Comparison of ENCODE assay signal across 8 cellular contexts in the genomic region with DNA sequence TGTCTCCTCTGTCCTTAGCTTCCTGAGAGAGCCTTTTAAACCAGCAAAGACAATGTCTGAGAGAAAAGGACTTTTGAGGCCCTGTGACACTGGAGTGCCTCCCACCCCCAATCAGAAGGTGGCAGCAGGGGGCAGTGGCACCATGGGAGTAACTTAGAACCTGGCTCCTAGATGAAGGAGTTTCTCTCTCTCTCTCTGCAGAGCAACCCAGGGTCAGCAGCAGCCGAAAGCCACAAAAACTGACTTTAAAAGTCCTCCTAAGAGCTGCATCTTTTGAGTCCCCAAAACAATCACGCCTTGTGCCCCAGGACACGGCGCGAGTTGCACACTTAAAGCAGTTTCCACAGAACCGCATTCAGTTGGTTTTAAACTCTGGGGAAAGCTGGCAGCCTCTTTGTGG. TPM values are rescaled to one million over a fixed set of nuclear protein-coding genes. Genes with fewer than 3 reads are reported as not detected.
A peak's percentile ranks its signal among the peaks of the same experiment; 100 is the strongest.
DNase-seq lines count a peak whose midpoint lies in the region; ATAC-seq and TF ChIP-seq lines count a peak whose summit lies in the region.

No MANE protein-coding gene starts in this region.

- H2AK5ac ChIP-seq in mesendoderm (ENCODE audit: low read length): no peak overlapping the region

- H3K79me2 ChIP-seq in GM23338 (replicated peaks; ENCODE audit: insufficient read depth): no peaks in the 10 kb centered on the region
- H3K79me2 ChIP-seq in OCI-LY7 (ENCODE audit: insufficient read depth, low read depth, low read length): no peaks in the 10 kb centered on the region
- no peaks in the 10 kb centered on the region for H3K79me2 ChIP-seq in mesendoderm (ENCODE audit: control insufficient read depth, insufficient read depth, low read length)

- peak overlapping the region; percentile 11 for H3K9ac ChIP-seq in mesendoderm (ENCODE audit: low read length)

- no peak overlapping the region for H2BK15ac ChIP-seq in mesendoderm (replicated peaks; ENCODE audit: low read depth)

- H3K56ac ChIP-seq in mesendoderm (ENCODE audit: low read length): no peak overlapping the region

- H3K18ac ChIP-seq in mesendoderm (ENCODE audit: low read length): peak overlapping the region; percentile 8

- H3K27me3 ChIP-seq in GM23338 (ENCODE audit: insufficient read depth) (peaks cover 53% of the 10 kb centered on the region), mesendoderm (ENCODE audit: insufficient read depth, low read length, poor library complexity) (no peaks in the 10 kb centered on the region)

- H3K9me2 ChIP-seq in GM23338 (ENCODE audit: insufficient read depth) (no peaks in the 10 kb centered on the region), OCI-LY7 (ENCODE audit: insufficient read depth, low read length) (no peaks in the 10 kb centered on the region)

- BruUV-seq in OCI-LY7 (replicated peaks; lab: Mats Ljungman, UMichigan): no TSS peak

- H3K4ac ChIP-seq in mesendoderm (ENCODE audit: low read depth, low read length): no peak overlapping the region

- H3K4me2 ChIP-seq in GM23338 (no peak overlapping the region), OCI-LY7 (ENCODE audit: low read length) (no peak overlapping the region), mesendoderm (ENCODE audit: low read length) (no peak overlapping the region)

- H3K36me3 Mint-ChIP-seq in GM23338 (ENCODE audit: low read depth): no peaks in the 10 kb centered on the region

- H4K20me1 ChIP-seq in GM23338 (replicated peaks; ENCODE audit: insufficient read depth) (0 out of 2 replicates have a peak, but pooled peaks cover 3% of the 10 kb centered on the region), OCI-LY7 (ENCODE audit: insufficient read depth, low read length) (no peaks in the 10 kb centered on the region)

- H4K8ac ChIP-seq in mesendoderm (ENCODE audit: low read depth, low read length): no peak overlapping the region

- ATAC-seq in GM23338 (peak; percentile 52), HG03432 (IDR thresholded peaks at IDR 0.05; ENCODE audit: unreplicated experiment) (no peak)

- peaks cover 32% of the 10 kb centered on the region for H3K27me3 Mint-ChIP-seq in GM23338 (ENCODE audit: insufficient read depth, low read depth, poor library complexity)

- H3K36me3 ChIP-seq in GM23338 (ENCODE audit: insufficient read depth) (no peaks in the 10 kb centered on the region), OCI-LY7 (ENCODE audit: insufficient read depth, low read length) (no peaks in the 10 kb centered on the region), mesendoderm (ENCODE audit: control insufficient read depth, insufficient read depth, low read length) (no peaks in the 10 kb centered on the region)

- H3K27ac Mint-ChIP-seq in GM23338: no peak overlapping the region

- DNase-seq in COLO829 (ENCODE audit: low spot score) (peak; percentile 54), GM23338 (ENCODE audit: low spot score) (peak; percentile 71), OCI-LY7 (ENCODE audit: low spot score) (peak; percentile 37), dermis blood vessel endothelial cell (peak; percentile 71), mesendoderm (peak; percentile 79), HCEC 1CT (no peak)
- no peak for DNase-seq in activated CD8-positive, alpha-beta memory T cell treated with anti-CD3 and anti-CD28 coated beads for 24 hours

- no peak overlapping the region for H2BK120ac ChIP-seq in mesendoderm (ENCODE audit: low read depth, low read length)

- peak; percentile 60 to 84 for TF ChIP-seq CTCF in GM23338 (conservative IDR thresholded peaks at IDR 0.05; ENCODE audit: low read depth in 2 of 2)
- TF ChIP-seq CTCF in OCI-LY7 (conservative IDR thresholded peaks at IDR 0.05; ENCODE audit: low read length): peak; percentile 77

- no peaks in the 10 kb centered on the region for H3K9me3 ChIP-seq in OCI-LY7 (ENCODE audit: low read length)

- no peaks in the 10 kb centered on the region for H3F3A ChIP-seq in GM23338 (replicated peaks; ENCODE audit: low read depth)

- POLR2A ChIA-PET in OCI-LY7 (lab: Charles Lee): interaction anchor here (1.2 kb wide), 1 partner anchor 10 kb away, joined by 3 read pairs; no protein-coding TSS in a partner anchor

- CTCF ChIA-PET in OCI-LY7 (lab: Charles Lee; ENCODE audit: unreplicated experiment): interaction anchor here (0.7 kb wide), 1 partner anchor 94 kb away, joined by 3 read pairs; no protein-coding TSS in a partner anchor

- no CpG with 5 or more reads among the region's 6 CpGs for WGBS in mesendoderm (ENCODE audit: extremely low coverage, insufficient coverage, low lambda C conversion rate)

- H3K79me1 ChIP-seq in mesendoderm (ENCODE audit: low read length): no peaks in the 10 kb centered on the region

- H3K4me3 ChIP-seq in GM23338 (no peak overlapping the region), OCI-LY7 (ENCODE audit: low read depth, low read length, poor library complexity, severe bottlenecking) (no peak overlapping the region), mesendoderm (ENCODE audit: low read length) (no peak overlapping the region)

- H3K4me1 Mint-ChIP-seq in GM23338: peaks cover 38% of the 10 kb centered on the region

- H3K4me1 ChIP-seq in GM23338 (ENCODE audit: insufficient read depth): peaks cover 22% of the 10 kb centered on the region
- no peaks in the 10 kb centered on the region for H3K4me1 ChIP-seq in OCI-LY7 (ENCODE audit: insufficient read depth, low read length, poor library complexity, severe bottlenecking)
- H3K4me1 ChIP-seq in mesendoderm (ENCODE audit: control insufficient read depth, low read depth, low read length): no peaks in the 10 kb centered on the region

- H3K9me3 Mint-ChIP-seq in GM23338: no peaks in the 10 kb centered on the region

- H3K27ac ChIP-seq in GM23338 (ENCODE audit: low read depth) (no peak overlapping the region), OCI-LY7 (ENCODE audit: low read depth, low read length, poor library complexity, severe bottlenecking) (no peak overlapping the region), mesendoderm (ENCODE audit: low read depth, low read length) (no peak overlapping the region)

- H3K23ac ChIP-seq in mesendoderm (ENCODE audit: low read length): no peak overlapping the region

- H4K5ac ChIP-seq in mesendoderm (ENCODE audit: low read length): no peak overlapping the region

- no peak overlapping the region for H3K4me3 Mint-ChIP-seq in GM23338

- H2BK5ac ChIP-seq in mesendoderm (ENCODE audit: low read length): no peak overlapping the region

- intact Hi-C loops in OCI-LY7 (cut with micrococcal nuclease; ENCODE audit: unreplicated experiment): loop anchor here (1.0 kb wide), 2 partner anchors 59 to 95 kb away; no protein-coding TSS in a partner anchor

- no peak overlapping the region for H2AFZ ChIP-seq in GM23338
- H2AFZ ChIP-seq in OCI-LY7 (ENCODE audit: low read length): no peak overlapping the region

TF ChIP-seq in GM23338, 12 proteins besides CTCF, POLR2A, EP300 and RAD21 (continues in another document):
- TF ChIP-seq ZNF114 (CRISPR knock-in tag; IDR thresholded peaks at IDR 0.05) (no peak), JUNB (IDR thresholded peaks at IDR 0.05; ENCODE audit: unreplicated experiment) (no peak), POLR2AphosphoS5 (IDR thresholded peaks at IDR 0.05; ENCODE audit: low read depth) (no peak), NANOG (IDR thresholded peaks at IDR 0.05; ENCODE audit: borderline replicate concordance) (no peak), EZH2phosphoT487 (IDR thresholded peaks at IDR 0.05; ENCODE audit: unreplicated experiment) (no peak), ZNF331 (CRISPR knock-in tag; IDR thresholded peaks at IDR 0.05; ENCODE audit: low read depth) (no peak), STAT1 (IDR thresholded peaks at IDR 0.05; ENCODE audit: unreplicated experiment) (no peak)
- TF ChIP-seq, protein P1, sequence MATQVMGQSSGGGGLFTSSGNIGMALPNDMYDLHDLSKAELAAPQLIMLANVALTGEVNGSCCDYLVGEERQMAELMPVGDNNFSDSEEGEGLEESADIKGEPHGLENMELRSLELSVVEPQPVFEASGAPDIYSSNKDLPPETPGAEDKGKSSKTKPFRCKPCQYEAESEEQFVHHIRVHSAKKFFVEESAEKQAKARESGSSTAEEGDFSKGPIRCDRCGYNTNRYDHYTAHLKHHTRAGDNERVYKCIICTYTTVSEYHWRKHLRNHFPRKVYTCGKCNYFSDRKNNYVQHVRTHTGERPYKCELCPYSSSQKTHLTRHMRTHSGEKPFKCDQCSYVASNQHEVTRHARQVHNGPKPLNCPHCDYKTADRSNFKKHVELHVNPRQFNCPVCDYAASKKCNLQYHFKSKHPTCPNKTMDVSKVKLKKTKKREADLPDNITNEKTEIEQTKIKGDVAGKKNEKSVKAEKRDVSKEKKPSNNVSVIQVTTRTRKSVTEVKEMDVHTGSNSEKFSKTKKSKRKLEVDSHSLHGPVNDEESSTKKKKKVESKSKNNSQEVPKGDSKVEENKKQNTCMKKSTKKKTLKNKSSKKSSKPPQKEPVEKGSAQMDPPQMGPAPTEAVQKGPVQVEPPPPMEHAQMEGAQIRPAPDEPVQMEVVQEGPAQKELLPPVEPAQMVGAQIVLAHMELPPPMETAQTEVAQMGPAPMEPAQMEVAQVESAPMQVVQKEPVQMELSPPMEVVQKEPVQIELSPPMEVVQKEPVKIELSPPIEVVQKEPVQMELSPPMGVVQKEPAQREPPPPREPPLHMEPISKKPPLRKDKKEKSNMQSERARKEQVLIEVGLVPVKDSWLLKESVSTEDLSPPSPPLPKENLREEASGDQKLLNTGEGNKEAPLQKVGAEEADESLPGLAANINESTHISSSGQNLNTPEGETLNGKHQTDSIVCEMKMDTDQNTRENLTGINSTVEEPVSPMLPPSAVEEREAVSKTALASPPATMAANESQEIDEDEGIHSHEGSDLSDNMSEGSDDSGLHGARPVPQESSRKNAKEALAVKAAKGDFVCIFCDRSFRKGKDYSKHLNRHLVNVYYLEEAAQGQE (IDR thresholded peaks at IDR 0.05; ENCODE audit: unreplicated experiment): no peak
- TF ChIP-seq, protein P2, sequence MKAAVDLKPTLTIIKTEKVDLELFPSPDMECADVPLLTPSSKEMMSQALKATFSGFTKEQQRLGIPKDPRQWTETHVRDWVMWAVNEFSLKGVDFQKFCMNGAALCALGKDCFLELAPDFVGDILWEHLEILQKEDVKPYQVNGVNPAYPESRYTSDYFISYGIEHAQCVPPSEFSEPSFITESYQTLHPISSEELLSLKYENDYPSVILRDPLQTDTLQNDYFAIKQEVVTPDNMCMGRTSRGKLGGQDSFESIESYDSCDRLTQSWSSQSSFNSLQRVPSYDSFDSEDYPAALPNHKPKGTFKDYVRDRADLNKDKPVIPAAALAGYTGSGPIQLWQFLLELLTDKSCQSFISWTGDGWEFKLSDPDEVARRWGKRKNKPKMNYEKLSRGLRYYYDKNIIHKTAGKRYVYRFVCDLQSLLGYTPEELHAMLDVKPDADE (IDR thresholded peaks at IDR 0.05): no peak

RNA-seq across cellular contexts. Expression of a gene that starts 5.3 kb away (rescaled TPM):
- total RNA-seq in GM23338 (2014; rRNA removed; shearing (Covaris generic)): 0.62 TPM in 1 of 2 replicates, not detected in the other
- 0.21 TPM in 1 of 2 replicates, not detected in the other for polyA plus RNA-seq in GM23338 (2016; fragmentation: Nextera tagmentation; extraction: Ambion mirVana)
- not detected in 2 replicates for total RNA-seq in OCI-LY7 (2014; rRNA removed; shearing (Covaris generic))
- total RNA-seq in OCI-LY7 (2022) (not detected in 2 replicates), dermis blood vessel endothelial cell (0.28 and 0.68 TPM in 2 replicates)
- polyA plus RNA-seq in mesendoderm (2013, experiment 1 of 2): 0.08 TPM
- 0.06 TPM for polyA plus RNA-seq in mesendoderm (2013, experiment 2 of 2)

Comparison
In these comparisons a context has a peak if more than half of its experiments do, and no peak if none do; other contexts are left out.
1. DNase-seq: peak in COLO829 (single experiment), GM23338 (single experiment), OCI-LY7 (single experiment), dermis blood vessel endothelial cell (single experiment) and mesendoderm (single experiment); none in HCEC 1CT (single experiment) and activated CD8-positive, alpha-beta memory T cell treated with anti-CD3 and anti-CD28 coated beads for 24 hours (single experiment).